ENCODE assay signal across 10 cellular contexts in the genomic region with DNA sequence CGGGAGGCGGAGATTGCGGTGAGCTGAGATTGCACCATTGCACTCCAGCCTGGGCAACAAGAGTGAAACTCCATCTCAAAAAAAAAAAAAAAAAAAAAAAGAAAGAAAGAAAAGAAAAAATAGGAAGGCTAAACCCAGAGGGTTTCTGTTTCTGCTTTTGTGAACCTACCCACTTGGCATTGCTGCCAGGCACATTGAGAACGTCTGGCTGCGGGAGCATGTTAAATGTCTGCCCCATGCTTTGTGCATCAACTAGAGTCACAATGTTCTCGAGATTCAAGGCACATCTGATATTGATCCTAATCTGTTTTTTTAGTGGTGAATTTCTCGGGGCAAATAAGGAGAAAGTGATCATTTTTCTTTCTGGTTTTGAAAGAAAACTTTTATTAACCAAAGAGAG. TPM values are rescaled to one million over a fixed set of nuclear protein-coding genes. Genes with fewer than 3 reads are reported as not detected.
DNase-seq lines count a peak whose midpoint lies in the region; ATAC-seq, FAIRE-seq and TF ChIP-seq lines count a peak whose summit lies in the region.
"Had no signal": no experiment of that assay in that cellular context is flagged by ENCODE, and none has a peak within 500 bp of the region (broad histone marks: within the 10 kb centered on the region; RNA-seq: fewer than 3 reads in every experiment).

No MANE protein-coding gene starts in this region.

- TF ChIP-seq CTCF in 22Rv1 (IDR thresholded peaks at IDR 0.05) (no peak), HFF-Myc (IDR thresholded peaks at IDR 0.05; ENCODE audit: low read depth, low read length, missing control alignments) (no peak)

- H3K27me3 Mint-ChIP-seq in activated naive CD8-positive, alpha-beta T cell: no peaks in the 10 kb centered on the region
- no peaks in the 10 kb centered on the region for H3K27me3 Mint-ChIP-seq in natural killer cell treated with Interleukin-12 subunit alpha and Interleukin-12 subunit beta and Interleukin-15 and Interleukin-18, amount 100 ng/mL, for 72 hours

- no peak for ATAC-seq in natural killer cell treated with Interleukin-12 subunit alpha and Interleukin-12 subunit beta and Interleukin-15 and Interleukin-18, amount 100 ng/mL, for 72 hours
- ATAC-seq in GM21825 (IDR thresholded peaks at IDR 0.05; ENCODE audit: unreplicated experiment): no peak
- ATAC-seq: activated CD4-positive, CD25-positive, alpha-beta regulatory T cell treated with anti-CD3 and anti-CD28 coated beads, Interleukin-2, amount 50 U/mL, for 24 hours; pancreas had no signal

- H3K36me3 Mint-ChIP-seq in activated naive CD8-positive, alpha-beta T cell: peaks cover 4% of the 10 kb centered on the region
- H3K36me3 Mint-ChIP-seq in natural killer cell treated with Interleukin-12 subunit alpha and Interleukin-12 subunit beta and Interleukin-15 and Interleukin-18, amount 100 ng/mL, for 72 hours: no peaks in the 10 kb centered on the region

- TF ChIP-seq POLR2A in GM12891 (IDR thresholded peaks at IDR 0.05; ENCODE audit: low read depth, low read length): no peak

- no peak for FAIRE-seq in GM12891 (lab: Jason Lieb, UNC)
- FAIRE-seq: pancreas had no signal

- peak overlapping the region; percentile 78 for H3K4me3 Mint-ChIP-seq in activated naive CD8-positive, alpha-beta T cell
- peak overlapping the region; percentile 82 for H3K4me3 Mint-ChIP-seq in natural killer cell treated with Interleukin-12 subunit alpha and Interleukin-12 subunit beta and Interleukin-15 and Interleukin-18, amount 100 ng/mL, for 72 hours

- no peaks in the 10 kb centered on the region for H3K9me3 Mint-ChIP-seq in activated naive CD8-positive, alpha-beta T cell (ENCODE audit: low read depth)
- H3K9me3 Mint-ChIP-seq in natural killer cell treated with Interleukin-12 subunit alpha and Interleukin-12 subunit beta and Interleukin-15 and Interleukin-18, amount 100 ng/mL, for 72 hours: no peaks in the 10 kb centered on the region

- H3K4me1 Mint-ChIP-seq in activated naive CD8-positive, alpha-beta T cell (ENCODE audit: low read depth): peaks cover 53% of the 10 kb centered on the region
- peaks cover 35 to 39% of the 10 kb centered on the region in 2 donors for H3K4me1 Mint-ChIP-seq in natural killer cell treated with Interleukin-12 subunit alpha and Interleukin-12 subunit beta and Interleukin-15 and Interleukin-18, amount 100 ng/mL, for 72 hours (ENCODE audit: low read depth in 2 of 2)

- DNase-seq in HFF-Myc (ENCODE audit: extremely low read depth, low read depth): no peak
- no peak for DNase-seq in natural killer cell treated with Interleukin-12 subunit alpha and Interleukin-12 subunit beta and Interleukin-15 and Interleukin-18, amount 100 ng/mL, for 72 hours (ENCODE audit: low spot score)
- DNase-seq in HK-2 (ENCODE audit: unreplicated experiment): no peak
- DNase-seq in GM12891 (ENCODE audit: insufficient read length, low spot score): no peak
- no peak for DNase-seq in NCI-H69 (lab: John Stamatoyannopoulos, UW)

- H3K27ac Mint-ChIP-seq in activated naive CD8-positive, alpha-beta T cell: peak overlapping the region; percentile 89
- peak overlapping the region; percentile 85 to 86 for H3K27ac Mint-ChIP-seq in natural killer cell treated with Interleukin-12 subunit alpha and Interleukin-12 subunit beta and Interleukin-15 and Interleukin-18, amount 100 ng/mL, for 72 hours

- H3K27ac ChIP-seq in 22Rv1: peak overlapping the region; percentile 98

- peak overlapping the region; percentile 9; the same call in 1 of the 2 replicates for H3K4me3 ChIP-seq in HFF-Myc (replicated peaks; ENCODE audit: low read depth, low read length)
- H3K4me3 ChIP-seq: pancreas had no signal

TF ChIP-seq in GM12891, 5 proteins besides CTCF, POLR2A, EP300 and RAD21:
- TF ChIP-seq TAF1 (IDR thresholded peaks at IDR 0.05; ENCODE audit: low read depth, low read length) (no peak), POLR2AphosphoS5 (IDR thresholded peaks at IDR 0.05; ENCODE audit: low read depth, low read length) (no peak), PAX5 (IDR thresholded peaks at IDR 0.05; ENCODE audit: insufficient read depth, low read length, severe bottlenecking) (no peak), SPI1 (IDR thresholded peaks at IDR 0.05; ENCODE audit: low read depth, low read length) (no peak), POU2F2 (IDR thresholded peaks at IDR 0.05; ENCODE audit: low read depth, low read length) (no peak)
TF ChIP-seq in GM12891: peak in this region for 0.

RNA-seq across cellular contexts. Expression of a gene that starts 2.8 kb away (rescaled TPM):
- total RNA-seq in natural killer cell treated with Interleukin-12 subunit alpha and Interleukin-12 subunit beta and Interleukin-15 and Interleukin-18, amount 100 ng/mL, for 72 hours: 10 to 100 TPM; 15.0 to 23.2 TPM
- 5.1 TPM for polyA plus RNA-seq in GM12891 (2012; ENCODE audit: low read depth, missing spikeins)

RNA-seq across cellular contexts. Expression of a gene that starts 3.8 kb away (rescaled TPM):
- total RNA-seq in natural killer cell treated with Interleukin-12 subunit alpha and Interleukin-12 subunit beta and Interleukin-15 and Interleukin-18, amount 100 ng/mL, for 72 hours: 10 to 100 TPM; 15.7 to 16.4 TPM
- polyA plus RNA-seq in GM12891 (2012; ENCODE audit: low read depth, missing spikeins): 7.0 TPM

RNA-seq across cellular contexts. Expression of a gene that starts 56.7 kb away (rescaled TPM):
- total RNA-seq in natural killer cell treated with Interleukin-12 subunit alpha and Interleukin-12 subunit beta and Interleukin-15 and Interleukin-18, amount 100 ng/mL, for 72 hours: 100 to 1,000 TPM in 1 of 2 donors, 10 to 100 TPM in 1; 56.8 to 110 TPM
- polyA plus RNA-seq in GM12891 (2012; ENCODE audit: low read depth, missing spikeins): 45.3 TPM
